ENCODE assay signal across 9 cellular contexts in genomic region chr5:218457-219289, GRCh38. TPM values are rescaled to one million over a fixed set of nuclear protein-coding genes. Genes with fewer than 3 reads are reported as not detected.
DNase-seq lines count a peak whose midpoint lies in the region; ATAC-seq and TF ChIP-seq lines count a peak whose summit lies in the region.
"Had no signal": no experiment of that assay in that cellular context is flagged by ENCODE, and none has a peak within 500 bp of the region (broad histone marks: within the 10 kb centered on the region; RNA-seq: fewer than 3 reads in every experiment).

No MANE protein-coding gene starts in this region.

- H3K9ac ChIP-seq in ES-I3 (ENCODE audit: low read depth, low read length) (peak overlapping the region; percentile 98), IMR-90 (ENCODE audit: low read depth, low read length) (peak overlapping the region; percentile 92), muscle layer of colon (ENCODE audit: low read length) (peak overlapping the region; percentile 74)

- peak overlapping the region; percentile 72 for H2BK5ac ChIP-seq in IMR-90 (ENCODE audit: low read depth, low read length, poor library complexity, severe bottlenecking)

- TF ChIP-seq POLR2A in IMR-90 (IDR thresholded peaks at IDR 0.05; ENCODE audit: low read depth, low read length) = no peak

- peak overlapping the region; percentile 84 for H3K4ac ChIP-seq in IMR-90 (ENCODE audit: low read depth, low read length)

- no peak overlapping the region for H2BK20ac ChIP-seq in IMR-90 (ENCODE audit: low read depth, low read length)

- no peak overlapping the region; the same call in 1 of the 2 replicates for H3K18ac ChIP-seq in IMR-90 (ENCODE audit: low read depth, low read length)

- peaks cover 15% of the 10 kb centered on the region for H3K9me1 ChIP-seq in IMR-90 (ENCODE audit: insufficient read depth, low read length)

- H3K4me2 ChIP-seq in IMR-90 (ENCODE audit: low read depth, low read length) = peak overlapping the region; percentile 95

- H2AK9ac ChIP-seq in IMR-90 (replicated peaks; ENCODE audit: low read depth, low read length, poor library complexity) = peak overlapping the region; percentile 97

- peak overlapping the region; percentile 57; the same call in 1 of the 2 replicates for H4K91ac ChIP-seq in IMR-90 (ENCODE audit: insufficient read depth, low read depth, low read length)

- H3K27ac ChIP-seq in IMR-90 (ENCODE audit: insufficient read depth, low read length) (peak overlapping the region; percentile 62), muscle layer of colon (ENCODE audit: low read depth, low read length) (peak overlapping the region; percentile 88)

- H3K9me3 Mint-ChIP-seq in WTC11 (no peaks in the 10 kb centered on the region), type B pancreatic cell (no peaks in the 10 kb centered on the region)

- H3K79me1 ChIP-seq in IMR-90 (ENCODE audit: low read depth in 1 of 2, low read length in 2 of 2) = peaks cover 24 to 46% of the 10 kb centered on the region in 2 experiments; a peak in 3 of 4 replicates

- H3K36me3 ChIP-seq in ES-I3 (ENCODE audit: insufficient read depth, low read length) (no peaks in the 10 kb centered on the region; the same call in none of the 2 replicates), IMR-90 (ENCODE audit: control insufficient read depth, insufficient read depth, low read length) (peaks cover 4% of the 10 kb centered on the region), muscle layer of colon (ENCODE audit: insufficient read depth, low read length) (peaks cover 2% of the 10 kb centered on the region)

- H4K5ac ChIP-seq in IMR-90 (ENCODE audit: low read depth, low read length) = no peak overlapping the region

- ATAC-seq in GM21529 (IDR thresholded peaks at IDR 0.05; ENCODE audit: unreplicated experiment) (peak; percentile 29), IMR-90 (ENCODE audit: low read depth) (peak; percentile 41), WTC11 (peak; percentile 46)

- POLR2A ChIA-PET in IMR-90 (lab: Charles Lee; ENCODE audit: unreplicated experiment) (interaction anchor here (0.6 kb wide), 3 partner anchors 10 to 683 kb away, joined by 3 to 6 read pairs (median 4); no protein-coding TSS in a partner anchor), WTC11 (lab: Charles Lee) (interaction anchor here (0.6 to 1.9 kb wide), 5 partner anchors 30 to 135 kb away, joined by 3 to 6 read pairs (median 5); partner anchors contain the start of gene PDCD6)

- peak overlapping the region; percentile 96 for H3K23ac ChIP-seq in IMR-90 (ENCODE audit: low read depth, low read length)

- peaks cover 45% of the 10 kb centered on the region for H4K20me1 ChIP-seq in IMR-90 (ENCODE audit: insufficient read depth, low read length)

- H3K4me3 ChIP-seq in IMR-90 (ENCODE audit: insufficient read depth, low read depth, low read length) (peak overlapping the region; percentile 89), epithelial cell of esophagus (ENCODE audit: low read length) (peak overlapping the region; percentile 72), muscle layer of colon (ENCODE audit: low read depth in 1 of 2, low read length in 2 of 2) (peak overlapping the region; percentile 62 to 93)

- H3K4me1 Mint-ChIP-seq in WTC11 (peaks cover 36% of the 10 kb centered on the region), type B pancreatic cell (ENCODE audit: unreplicated experiment) (peaks cover 39% of the 10 kb centered on the region)

- H3K9me3 ChIP-seq in ES-I3 (ENCODE audit: control insufficient read depth, insufficient read depth, low read length) (no peaks in the 10 kb centered on the region), IMR-90 (ENCODE audit: control insufficient read depth, insufficient read depth, low read length) (no peaks in the 10 kb centered on the region), muscle layer of colon (ENCODE audit: low read length) (no peaks in the 10 kb centered on the region)

- in situ Hi-C loops in IMR-90 (cut with MboI; ENCODE audit: low sequenced_read_pairs) = no loop called here

- H4K8ac ChIP-seq in IMR-90 (ENCODE audit: low read depth in 2 of 2, low read length in 2 of 2) = peak overlapping the region in 1 of 2 experiments; percentile 73; a peak in 2 of 4 replicates

- H3K27me3 Mint-ChIP-seq in WTC11 (ENCODE audit: low read depth) (no peaks in the 10 kb centered on the region), type B pancreatic cell (no peaks in the 10 kb centered on the region)

- H3K4me3 Mint-ChIP-seq in WTC11 (peak overlapping the region; percentile 93), type B pancreatic cell (peak overlapping the region; percentile 97)

- H3K56ac ChIP-seq in IMR-90 (ENCODE audit: extremely low read depth, insufficient read depth, low read length) = peak overlapping the region; percentile 82; the same call in 1 of the 2 replicates

- CTCF ChIA-PET in IMR-90 (lab: Yijun Ruan, JAX) = interaction anchor here (0.6 to 2.0 kb wide), 2 partner anchors 14 to 30 kb away, joined by 3 to 5 read pairs; no protein-coding TSS in a partner anchor
- CTCF ChIA-PET in WTC11 (lab: Charles Lee) = interaction anchor here (0.6 to 3.1 kb wide), 16 partner anchors 9 to 396 kb away, joined by 3 to 47 read pairs (median 4); partner anchors contain the start of genes AHRR and PDCD6

- peak overlapping the region; percentile 24; the same call in 1 of the 2 replicates for H2AK5ac ChIP-seq in IMR-90 (ENCODE audit: low read depth, low read length)

- dilution Hi-C loops in IMR-90 (cut with HindIII; ENCODE audit: low sequenced_read_pairs, unreplicated experiment) = no loop called here

- TF ChIP-seq CTCF in IMR-90 (conservative IDR thresholded peaks at IDR 0.05; ENCODE audit: low read depth, low read length) (no peak), WTC11 (IDR thresholded peaks at IDR 0.05) (no peak), epithelial cell of esophagus (IDR thresholded peaks at IDR 0.05; ENCODE audit: insufficient read depth, low read depth, low read length, missing control alignments) (no peak), type B pancreatic cell (conservative IDR thresholded peaks at IDR 0.05) (no peak)

- H3K14ac ChIP-seq in IMR-90 (replicated peaks; ENCODE audit: low read depth, low read length) = peak overlapping the region; percentile 98

- TF ChIP-seq RAD21 in IMR-90 (IDR thresholded peaks at IDR 0.05; ENCODE audit: low read length) = no peak

- DNase-seq in IMR-90 = peak; percentile 19
- peak; percentile 42 for DNase-seq in WTC11 (ENCODE audit: low spot score)
- DNase-seq in epithelial cell of esophagus (ENCODE audit: low read depth) = peak; percentile 34
- no peak for DNase-seq in type B pancreatic cell (ENCODE audit: extremely low spot score, unreplicated experiment)
- no peak for DNase-seq in putamen (ENCODE audit: low spot score)

- H2AFZ ChIP-seq in IMR-90 (replicated peaks; ENCODE audit: low read length, poor library complexity) = peak overlapping the region; percentile 97

- H3K36me3 Mint-ChIP-seq in WTC11 (peaks cover 17% of the 10 kb centered on the region), type B pancreatic cell (peaks cover 12% of the 10 kb centered on the region)

- no peak overlapping the region for H2BK15ac ChIP-seq in IMR-90 (ENCODE audit: low read depth, low read length)

- peak overlapping the region; percentile 87 for H3K27ac Mint-ChIP-seq in WTC11
- H3K27ac Mint-ChIP-seq in type B pancreatic cell = peak overlapping the region; percentile 87

- 0% methylated on average over 40 of the region's 73 CpGs; no CpG with 5 or more reads in 1 of the 2 experiments for WGBS in IMR-90 (ENCODE audit: extremely low coverage in 2 of 2, insufficient read length in 1 of 2), 2 experiments

- H3K4me1 ChIP-seq in ES-I3 (ENCODE audit: insufficient read depth, low read length) = peaks cover 9% of the 10 kb centered on the region
- H3K4me1 ChIP-seq in IMR-90 (ENCODE audit: control insufficient read depth, insufficient read depth, low read length) = peaks cover 11% of the 10 kb centered on the region
- peaks cover 6% of the 10 kb centered on the region for H3K4me1 ChIP-seq in muscle layer of colon (ENCODE audit: insufficient read depth, low read length)

- no TSS peak for BruUV-seq in IMR-90 (replicated peaks; lab: Mats Ljungman, UMichigan)

- H3K27me3 ChIP-seq in IMR-90 (ENCODE audit: control insufficient read depth, insufficient read depth, low read length) = no peaks in the 10 kb centered on the region
- no peaks in the 10 kb centered on the region for H3K27me3 ChIP-seq in muscle layer of colon (ENCODE audit: control insufficient read depth in 1 of 2, insufficient read depth in 2 of 2, low read length in 2 of 2)

- intact Hi-C loops in IMR-90 (cut with micrococcal nuclease) = no loop called here

- H2BK120ac ChIP-seq in IMR-90 (ENCODE audit: low read depth, low read length) = 0 out of 2 replicates have a peak overlapping the region, but pooled peaks have one; percentile 8

TF ChIP-seq in IMR-90, 13 proteins besides CTCF, POLR2A, EP300 and RAD21 (continues in another document):
- TF ChIP-seq FOS (IDR thresholded peaks at IDR 0.05; ENCODE audit: low read depth, low read length) (no peak), MAZ (IDR thresholded peaks at IDR 0.05; ENCODE audit: borderline replicate concordance, low read depth, low read length) (peak; percentile 45; the same call in 1 of the 2 replicates)

TF ChIP-seq in WTC11, 78 proteins besides CTCF, POLR2A, EP300 and RAD21 (continues in another document):
- TF ChIP-seq NFYB (CRISPR knock-in tag; conservative IDR thresholded peaks at IDR 0.05; ENCODE audit: low read depth) = 0 out of 2 replicates have a peak, but pooled peaks have one; percentile 5

RNA-seq across cellular contexts. Expression of gene SDHA, which starts 0.6 kb away (rescaled TPM):
- 105 and 122 TPM in 2 replicates for total RNA-seq in IMR-90 (2012; rRNA removed)
- 120 and 121 TPM in 2 replicates for polyA plus RNA-seq in IMR-90 (2012; rRNA removed)
- 120 and 126 TPM in 2 replicates for polyA plus RNA-seq in IMR-90 (2012; cell fraction: cytosol; rRNA removed)
- 104 and 113 TPM in 2 replicates for polyA plus RNA-seq in IMR-90 (2012; cell fraction: nucleus; rRNA removed; ENCODE audit: low replicate concordance)
- total RNA-seq in WTC11 (2021) = 135 to 145 TPM (median 137 TPM) in 3 replicates
- total RNA-seq in type B pancreatic cell (ENCODE audit: low replicate concordance) = 143 and 179 TPM in 2 replicates

RNA-seq across cellular contexts. Expression of gene CCDC127, which starts 0.7 kb away (rescaled TPM):
- 3.9 and 4.4 TPM in 2 replicates for total RNA-seq in IMR-90 (2012; rRNA removed)
- 3.2 TPM in 2 replicates for polyA plus RNA-seq in IMR-90 (2012; rRNA removed)
- polyA plus RNA-seq in IMR-90 (2012; cell fraction: cytosol; rRNA removed) = 2.2 and 2.4 TPM in 2 replicates
- polyA plus RNA-seq in IMR-90 (2012; cell fraction: nucleus; rRNA removed; ENCODE audit: low replicate concordance) = 1.5 and 2.8 TPM in 2 replicates
- 5.3 to 8.4 TPM (median 6.3 TPM) in 3 replicates for total RNA-seq in WTC11 (2021)
- 6.0 and 10.8 TPM in 2 replicates for total RNA-seq in type B pancreatic cell (ENCODE audit: low replicate concordance)

RNA-seq across cellular contexts. Expression of gene LRRC14B, which starts 27.4 kb away (rescaled TPM):
- not detected in 2 replicates for total RNA-seq in IMR-90 (2012; rRNA removed)
- polyA plus RNA-seq in IMR-90 (2012; rRNA removed) = not detected in 2 replicates
- not detected in 2 replicates for polyA plus RNA-seq in IMR-90 (2012; cell fraction: cytosol; rRNA removed)
- 0.03 TPM in 1 of 2 replicates, not detected in the other for polyA plus RNA-seq in IMR-90 (2012; cell fraction: nucleus; rRNA removed; ENCODE audit: low replicate concordance)
- total RNA-seq in WTC11 (2021) = 0.11 TPM in 1 of 3 replicates, not detected in the others
- total RNA-seq in type B pancreatic cell (ENCODE audit: low replicate concordance) = not detected in 2 replicates
- polyA plus RNA-seq: adipose tissue had no signal

RNA-seq across cellular contexts. Expression of gene PDCD6, which starts 52.8 kb away (rescaled TPM):
- 158 and 168 TPM in 2 replicates for total RNA-seq in IMR-90 (2012; rRNA removed)
- 198 and 212 TPM in 2 replicates for polyA plus RNA-seq in IMR-90 (2012; rRNA removed)
- polyA plus RNA-seq in IMR-90 (2012; cell fraction: cytosol; rRNA removed) = 189 and 290 TPM in 2 replicates
- polyA plus RNA-seq in IMR-90 (2012; cell fraction: nucleus; rRNA removed; ENCODE audit: low replicate concordance) = 198 and 241 TPM in 2 replicates
- 80.4 to 86.8 TPM (median 83.6 TPM) in 3 replicates for total RNA-seq in WTC11 (2021)
- total RNA-seq in type B pancreatic cell (ENCODE audit: low replicate concordance) = 90.8 and 107 TPM in 2 replicates

Comparison
In these comparisons a context has a peak if more than half of its experiments do, and no peak if none do; other contexts are left out.
1. DNase-seq: peak in IMR-90 (single experiment), WTC11 (single experiment) and epithelial cell of esophagus (single experiment); none in type B pancreatic cell (single experiment) and putamen (single experiment).
2. Peak in every context shown above with its lines, with median percentiles within 50 percentile points of each other: H3K9ac ChIP-seq, ATAC-seq and H3K4me3 ChIP-seq.